In the genomic region with DNA sequence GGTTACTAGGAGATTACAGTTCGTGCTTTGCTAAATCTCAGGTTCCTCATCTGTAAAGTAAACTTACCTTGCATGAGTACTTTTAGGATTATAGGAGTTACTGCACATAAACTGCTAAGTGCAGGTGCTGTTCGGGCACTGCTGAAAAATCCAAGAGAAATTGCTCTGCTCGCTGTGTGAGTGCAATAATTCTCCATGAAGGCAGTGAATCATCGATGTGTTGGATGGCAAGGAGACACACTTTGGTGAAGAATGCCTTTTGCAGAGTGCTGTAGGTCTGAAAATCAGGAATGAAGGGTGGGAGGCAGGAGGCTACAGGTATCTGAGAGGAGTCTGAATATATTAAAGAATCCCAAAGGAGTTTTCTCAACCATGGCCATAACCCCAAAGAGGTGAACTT, we compare ENCODE assay signal across 7 cellular contexts.
"Had no signal": no experiment of that assay in that cellular context is flagged by ENCODE, and none has a peak within 500 bp of the region (broad histone marks: within the 10 kb centered on the region; RNA-seq: fewer than 3 reads in every experiment).

No MANE protein-coding gene starts in this region.

- FAIRE-seq: GM12878, GM12891, GM12892, GM18507, GM19239 had no signal

- H3K4me3 ChIP-seq: GM12878 had no signal

- DNase-seq: GDM1, GF-D8 had no signal
